In genomic region chr14:105196228-105196960, GRCh38 we compare ENCODE assay signal across 13 cellular contexts. TPM values are rescaled to one million over a fixed set of nuclear protein-coding genes. Genes with fewer than 3 reads are reported as not detected.
A peak's percentile ranks its signal among the peaks of the same experiment; 100 is the strongest.
DNase-seq lines count a peak whose midpoint lies in the region; ATAC-seq, FAIRE-seq and TF ChIP-seq lines count a peak whose summit lies in the region.
"Had no signal": no experiment of that assay in that cellular context is flagged by ENCODE, and none has a peak within 500 bp of the region (broad histone marks: within the 10 kb centered on the region; RNA-seq: fewer than 3 reads in every experiment).

No MANE protein-coding gene starts in this region.

- TF ChIP-seq POLR2A in heart left ventricle (IDR thresholded peaks at IDR 0.05) = no peak

- H3K4me3 ChIP-seq in heart left ventricle = peak overlapping the region in 10 of 12 donors; percentile 14 to 36 (median 26)
- H3K4me3 ChIP-seq in mesodermal cell (ENCODE audit: extremely low read depth, insufficient read depth, low read length, poor library complexity, severe bottlenecking) = peak overlapping the region; percentile 26
- H3K4me3 ChIP-seq in urinary bladder (ENCODE audit: low read depth, low read length) = peak overlapping the region; percentile 12
- no peak overlapping the region for H3K4me3 ChIP-seq in small intestine (ENCODE audit: low read depth in 1 of 2, low read length in 2 of 2)

- DNase-seq in NCI-H1417 (lab: John Stamatoyannopoulos, UW) = peak in 2 of 3 experiments; percentile 75 to 78
- DNase-seq in NCI-H1417 treated with DMSO at 0.1 percent for 48 hours (lab: John Stamatoyannopoulos, UW) = no peak
- DNase-seq in heart left ventricle = peak; percentile 74 to 86 (median 84)
- no peak for DNase-seq in activated CD4-positive, alpha-beta T cell treated with anti-CD3 and anti-CD28 coated beads, Interleukin-2, amount 50 U/mL, for 4 hours
- DNase-seq in small intestine = no peak
- DNase-seq: 8988T, activated T-cell treated with anti-CD3 and anti-CD28 coated beads for 4 hours, NCI-H2107 had no signal

- H3K9me3 ChIP-seq in heart left ventricle (no peaks in the 10 kb centered on the region), mesodermal cell (ENCODE audit: control insufficient read depth, low read length) (no peaks in the 10 kb centered on the region), small intestine (ENCODE audit: control insufficient read depth, low read depth) (no peaks in the 10 kb centered on the region)

- intact Hi-C loops in heart left ventricle (cut with DNase I) = loop anchor here in 2 of 10 donors (2.0 to 5.0 kb wide), 3 partner anchors 28 to 278 kb away; partner anchors contain the start of genes CRIP2 (in 1 of the 2) and JAG2 (in 1 of the 2)

- H3K27me3 ChIP-seq in heart left ventricle (peaks cover 0 to 76% (median 28%) of the 10 kb centered on the region in 9 donors), small intestine (ENCODE audit: control insufficient read depth in 2 of 2, insufficient read depth in 2 of 2, low read length in 2 of 2) (peaks cover 12 to 22% of the 10 kb centered on the region in 2 donors)

- H3K36me3 ChIP-seq in heart left ventricle = no peaks in the 10 kb centered on the region
- no peaks in the 10 kb centered on the region for H3K36me3 ChIP-seq in mesodermal cell (ENCODE audit: control insufficient read depth, insufficient read depth, low read length)
- H3K36me3 ChIP-seq in urinary bladder (ENCODE audit: insufficient read depth) = no peaks in the 10 kb centered on the region
- H3K36me3 ChIP-seq in small intestine (ENCODE audit: control insufficient read depth in 2 of 2, insufficient read depth in 2 of 2, low read length in 2 of 2) = no peaks in the 10 kb centered on the region

- peak in 1 of 12 donors; percentile 6 for TF ChIP-seq CTCF in heart left ventricle (IDR thresholded peaks at IDR 0.05)

- 2 to 5% (median 4%) methylated on average over 11 to 58 of the region's 58 CpGs for WGBS in heart left ventricle, 4 donors
- WGBS in mesodermal cell (ENCODE audit: insufficient coverage in 2 of 2), 2 experiments = 1 to 2% methylated on average over 48 to 49 of the region's 58 CpGs
- WGBS in urinary bladder = 8% methylated on average over 58 of the region's 58 CpGs
- 3 to 5% (median 4%) methylated on average over 45 to 58 of the region's 58 CpGs for WGBS in small intestine, 3 donors

- peaks cover 10 to 93% (median 65%) of the 10 kb centered on the region in 12 donors for H3K4me1 ChIP-seq in heart left ventricle
- peaks cover 39% of the 10 kb centered on the region for H3K4me1 ChIP-seq in mesodermal cell (ENCODE audit: control insufficient read depth, insufficient read depth, low read length, poor library complexity, severe bottlenecking)
- peaks cover 4% of the 10 kb centered on the region for H3K4me1 ChIP-seq in urinary bladder (ENCODE audit: insufficient read depth)
- peaks cover 0 to 2% of the 10 kb centered on the region in 2 donors for H3K4me1 ChIP-seq in small intestine (ENCODE audit: control insufficient read depth in 2 of 2, insufficient read depth in 1 of 2, low read depth in 1 of 2, low read length in 1 of 2)

- peak overlapping the region; percentile 70 to 97 (median 86) for H3K27ac ChIP-seq in heart left ventricle
- H3K27ac ChIP-seq in mesodermal cell (ENCODE audit: low read depth, low read length, severe bottlenecking) = peak overlapping the region; percentile 59
- no peak overlapping the region for H3K27ac ChIP-seq in urinary bladder (ENCODE audit: low read depth)
- H3K27ac ChIP-seq in small intestine (ENCODE audit: low read depth in 1 of 2, low read length in 1 of 2) = peak overlapping the region in 1 of 2 donors; percentile 28

- FAIRE-seq in small intestine (lab: Jason Lieb, UNC) = no peak
- FAIRE-seq: HTR-8/SVneo had no signal

- ATAC-seq in heart left ventricle (peak; percentile 19 to 54 (median 47)), GM21576 (IDR thresholded peaks at IDR 0.05; ENCODE audit: unreplicated experiment) (no peak)

RNA-seq across cellular contexts. Expression of gene NUDT14, which starts 15.3 kb away (rescaled TPM):
- total RNA-seq in heart left ventricle (10 to 100 TPM; 16.7 to 48.9 (median 23.8) TPM), urinary bladder (7.3 TPM)
- polyA plus RNA-seq in heart left ventricle (10 to 100 TPM; 14.3 to 29.6 TPM), urinary bladder (11.6 TPM), small intestine (10 to 100 TPM; 25.9 to 61.1 (median 42.4) TPM)
- polyA plus RNA-seq in mesodermal cell (2013, experiment 1 of 2) = 19.2 TPM
- 11.6 TPM for polyA plus RNA-seq in mesodermal cell (2013, experiment 2 of 2)

RNA-seq across cellular contexts. Expression of gene JAG2, which starts 27.8 kb away (rescaled TPM):
- total RNA-seq in heart left ventricle (10 to 100 TPM; 20.4 to 62.4 (median 28.6) TPM), urinary bladder (11.2 TPM)
- polyA plus RNA-seq in heart left ventricle (10 to 100 TPM; 19.1 to 25.2 TPM), urinary bladder (22.4 TPM), small intestine (10 to 100 TPM in 1 of 3 donors, 1 to 10 TPM in 2; 2.0 to 15.1 (median 2.2) TPM)
- 13.4 TPM for polyA plus RNA-seq in mesodermal cell (2013, experiment 1 of 2)
- polyA plus RNA-seq in mesodermal cell (2013, experiment 2 of 2) = 10.5 TPM
- total RNA-seq: RPMI7951 had no signal

RNA-seq across cellular contexts. Expression of gene BTBD6, which starts 51.9 kb away (rescaled TPM):
- 10 to 100 TPM; 28.8 to 51.8 (median 34.8) TPM for total RNA-seq in heart left ventricle
- 10 to 100 TPM; 40.7 to 56.3 TPM for polyA plus RNA-seq in heart left ventricle
- polyA plus RNA-seq in mesodermal cell (2013, experiment 1 of 2) = 19.2 TPM
- polyA plus RNA-seq in mesodermal cell (2013, experiment 2 of 2) = 17.3 TPM
- 28.6 TPM for total RNA-seq in urinary bladder
- 40.6 TPM for polyA plus RNA-seq in urinary bladder
- polyA plus RNA-seq in small intestine = 10 to 100 TPM; 40.6 to 84.1 (median 58.9) TPM

Comparison
In these comparisons a context has a peak if more than half of its experiments do, and no peak if none do; other contexts are left out.
1. DNase-seq: peak in NCI-H1417 (2 of 3) and heart left ventricle (5 of 5); none in NCI-H1417 treated with DMSO at 0.1 percent for 48 hours (single experiment), activated CD4-positive, alpha-beta T cell treated with anti-CD3 and anti-CD28 coated beads, Interleukin-2, amount 50 U/mL, for 4 hours (0 of 2) and small intestine (single experiment).
2. H3K4me3 ChIP-seq: peak in heart left ventricle (10 of 12), mesodermal cell (single experiment) and urinary bladder (single experiment); none in small intestine (0 of 2).